ENCODE assay signal across 1 cellular context in the genomic region with DNA sequence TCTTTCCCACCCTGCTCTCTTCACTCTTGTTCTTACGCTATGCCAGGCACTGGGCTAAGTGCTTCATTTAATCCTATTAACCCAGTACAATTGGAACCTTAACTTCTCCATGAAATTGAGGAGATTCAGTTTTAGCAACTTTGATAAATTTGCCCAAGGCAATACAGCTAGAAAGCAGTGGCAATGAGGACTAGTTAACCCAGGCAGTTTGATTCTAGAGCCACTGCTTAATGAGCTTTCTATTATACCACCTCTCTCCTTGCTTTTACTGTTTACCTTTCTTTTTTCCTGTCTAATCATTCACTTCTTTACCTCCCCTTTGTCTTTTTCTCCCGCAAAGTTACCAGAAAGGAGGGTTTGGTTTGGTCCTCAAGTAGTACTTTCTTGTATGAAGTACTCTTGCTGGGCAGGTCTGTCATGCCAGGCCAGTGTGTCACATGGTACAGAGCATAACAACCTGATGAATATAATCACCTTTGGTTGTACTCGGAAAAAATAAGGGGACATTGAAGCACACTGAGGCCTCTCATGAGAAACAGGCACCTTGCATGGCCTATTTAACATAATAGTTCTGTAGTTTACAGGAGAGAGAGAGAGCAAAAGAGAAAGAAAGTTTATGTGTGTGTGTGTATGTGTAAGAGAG.
TF ChIP-seq lines count a peak whose summit lies in the region.

No MANE protein-coding gene starts in this region.

TF ChIP-seq in HepG2, 621 proteins besides CTCF, POLR2A, EP300 and RAD21 (continued from another document):
- TF ChIP-seq, protein P1, sequence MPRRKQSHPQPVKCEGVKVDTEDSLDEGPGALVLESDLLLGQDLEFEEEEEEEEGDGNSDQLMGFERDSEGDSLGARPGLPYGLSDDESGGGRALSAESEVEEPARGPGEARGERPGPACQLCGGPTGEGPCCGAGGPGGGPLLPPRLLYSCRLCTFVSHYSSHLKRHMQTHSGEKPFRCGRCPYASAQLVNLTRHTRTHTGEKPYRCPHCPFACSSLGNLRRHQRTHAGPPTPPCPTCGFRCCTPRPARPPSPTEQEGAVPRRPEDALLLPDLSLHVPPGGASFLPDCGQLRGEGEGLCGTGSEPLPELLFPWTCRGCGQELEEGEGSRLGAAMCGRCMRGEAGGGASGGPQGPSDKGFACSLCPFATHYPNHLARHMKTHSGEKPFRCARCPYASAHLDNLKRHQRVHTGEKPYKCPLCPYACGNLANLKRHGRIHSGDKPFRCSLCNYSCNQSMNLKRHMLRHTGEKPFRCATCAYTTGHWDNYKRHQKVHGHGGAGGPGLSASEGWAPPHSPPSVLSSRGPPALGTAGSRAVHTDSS (CRISPR knock-in tag; conservative IDR thresholded peaks at IDR 0.05): no peak
- no peak for TF ChIP-seq ZNF121 (CRISPR knock-in tag; IDR thresholded peaks at IDR 0.05)
- TF ChIP-seq ZNF780A (CRISPR knock-in tag; IDR thresholded peaks at IDR 0.05): no peak
- no peak for TF ChIP-seq REL (CRISPR knock-in tag; conservative IDR thresholded peaks at IDR 0.05)
- TF ChIP-seq RNF2 (conservative IDR thresholded peaks at IDR 0.05; ENCODE audit: low read depth): no peak
- TF ChIP-seq, protein P2, sequence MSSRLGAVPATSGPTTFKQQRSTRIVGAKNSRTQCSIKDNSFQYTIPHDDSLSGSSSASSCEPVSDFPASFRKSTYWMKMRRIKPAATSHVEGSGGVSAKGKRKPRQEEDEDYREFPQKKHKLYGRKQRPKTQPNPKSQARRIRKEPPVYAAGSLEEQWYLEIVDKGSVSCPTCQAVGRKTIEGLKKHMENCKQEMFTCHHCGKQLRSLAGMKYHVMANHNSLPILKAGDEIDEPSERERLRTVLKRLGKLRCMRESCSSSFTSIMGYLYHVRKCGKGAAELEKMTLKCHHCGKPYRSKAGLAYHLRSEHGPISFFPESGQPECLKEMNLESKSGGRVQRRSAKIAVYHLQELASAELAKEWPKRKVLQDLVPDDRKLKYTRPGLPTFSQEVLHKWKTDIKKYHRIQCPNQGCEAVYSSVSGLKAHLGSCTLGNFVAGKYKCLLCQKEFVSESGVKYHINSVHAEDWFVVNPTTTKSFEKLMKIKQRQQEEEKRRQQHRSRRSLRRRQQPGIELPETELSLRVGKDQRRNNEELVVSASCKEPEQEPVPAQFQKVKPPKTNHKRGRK (CRISPR knock-in tag; IDR thresholded peaks at IDR 0.05): no peak
- TF ChIP-seq, protein P3, sequence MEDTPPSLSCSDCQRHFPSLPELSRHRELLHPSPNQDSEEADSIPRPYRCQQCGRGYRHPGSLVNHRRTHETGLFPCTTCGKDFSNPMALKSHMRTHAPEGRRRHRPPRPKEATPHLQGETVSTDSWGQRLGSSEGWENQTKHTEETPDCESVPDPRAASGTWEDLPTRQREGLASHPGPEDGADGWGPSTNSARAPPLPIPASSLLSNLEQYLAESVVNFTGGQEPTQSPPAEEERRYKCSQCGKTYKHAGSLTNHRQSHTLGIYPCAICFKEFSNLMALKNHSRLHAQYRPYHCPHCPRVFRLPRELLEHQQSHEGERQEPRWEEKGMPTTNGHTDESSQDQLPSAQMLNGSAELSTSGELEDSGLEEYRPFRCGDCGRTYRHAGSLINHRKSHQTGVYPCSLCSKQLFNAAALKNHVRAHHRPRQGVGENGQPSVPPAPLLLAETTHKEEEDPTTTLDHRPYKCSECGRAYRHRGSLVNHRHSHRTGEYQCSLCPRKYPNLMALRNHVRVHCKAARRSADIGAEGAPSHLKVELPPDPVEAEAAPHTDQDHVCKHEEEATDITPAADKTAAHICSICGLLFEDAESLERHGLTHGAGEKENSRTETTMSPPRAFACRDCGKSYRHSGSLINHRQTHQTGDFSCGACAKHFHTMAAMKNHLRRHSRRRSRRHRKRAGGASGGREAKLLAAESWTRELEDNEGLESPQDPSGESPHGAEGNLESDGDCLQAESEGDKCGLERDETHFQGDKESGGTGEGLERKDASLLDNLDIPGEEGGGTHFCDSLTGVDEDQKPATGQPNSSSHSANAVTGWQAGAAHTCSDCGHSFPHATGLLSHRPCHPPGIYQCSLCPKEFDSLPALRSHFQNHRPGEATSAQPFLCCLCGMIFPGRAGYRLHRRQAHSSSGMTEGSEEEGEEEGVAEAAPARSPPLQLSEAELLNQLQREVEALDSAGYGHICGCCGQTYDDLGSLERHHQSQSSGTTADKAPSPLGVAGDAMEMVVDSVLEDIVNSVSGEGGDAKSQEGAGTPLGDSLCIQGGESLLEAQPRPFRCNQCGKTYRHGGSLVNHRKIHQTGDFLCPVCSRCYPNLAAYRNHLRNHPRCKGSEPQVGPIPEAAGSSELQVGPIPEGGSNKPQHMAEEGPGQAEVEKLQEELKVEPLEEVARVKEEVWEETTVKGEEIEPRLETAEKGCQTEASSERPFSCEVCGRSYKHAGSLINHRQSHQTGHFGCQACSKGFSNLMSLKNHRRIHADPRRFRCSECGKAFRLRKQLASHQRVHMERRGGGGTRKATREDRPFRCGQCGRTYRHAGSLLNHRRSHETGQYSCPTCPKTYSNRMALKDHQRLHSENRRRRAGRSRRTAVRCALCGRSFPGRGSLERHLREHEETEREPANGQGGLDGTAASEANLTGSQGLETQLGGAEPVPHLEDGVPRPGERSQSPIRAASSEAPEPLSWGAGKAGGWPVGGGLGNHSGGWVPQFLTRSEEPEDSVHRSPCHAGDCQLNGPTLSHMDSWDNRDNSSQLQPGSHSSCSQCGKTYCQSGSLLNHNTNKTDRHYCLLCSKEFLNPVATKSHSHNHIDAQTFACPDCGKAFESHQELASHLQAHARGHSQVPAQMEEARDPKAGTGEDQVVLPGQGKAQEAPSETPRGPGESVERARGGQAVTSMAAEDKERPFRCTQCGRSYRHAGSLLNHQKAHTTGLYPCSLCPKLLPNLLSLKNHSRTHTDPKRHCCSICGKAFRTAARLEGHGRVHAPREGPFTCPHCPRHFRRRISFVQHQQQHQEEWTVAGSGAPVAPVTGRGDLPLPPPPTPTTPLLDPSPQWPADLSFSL (CRISPR knock-in tag; IDR thresholded peaks at IDR 0.05): no peak
- TF ChIP-seq AHR (CRISPR knock-in tag; IDR thresholded peaks at IDR 0.05): no peak
- TF ChIP-seq, protein P4, sequence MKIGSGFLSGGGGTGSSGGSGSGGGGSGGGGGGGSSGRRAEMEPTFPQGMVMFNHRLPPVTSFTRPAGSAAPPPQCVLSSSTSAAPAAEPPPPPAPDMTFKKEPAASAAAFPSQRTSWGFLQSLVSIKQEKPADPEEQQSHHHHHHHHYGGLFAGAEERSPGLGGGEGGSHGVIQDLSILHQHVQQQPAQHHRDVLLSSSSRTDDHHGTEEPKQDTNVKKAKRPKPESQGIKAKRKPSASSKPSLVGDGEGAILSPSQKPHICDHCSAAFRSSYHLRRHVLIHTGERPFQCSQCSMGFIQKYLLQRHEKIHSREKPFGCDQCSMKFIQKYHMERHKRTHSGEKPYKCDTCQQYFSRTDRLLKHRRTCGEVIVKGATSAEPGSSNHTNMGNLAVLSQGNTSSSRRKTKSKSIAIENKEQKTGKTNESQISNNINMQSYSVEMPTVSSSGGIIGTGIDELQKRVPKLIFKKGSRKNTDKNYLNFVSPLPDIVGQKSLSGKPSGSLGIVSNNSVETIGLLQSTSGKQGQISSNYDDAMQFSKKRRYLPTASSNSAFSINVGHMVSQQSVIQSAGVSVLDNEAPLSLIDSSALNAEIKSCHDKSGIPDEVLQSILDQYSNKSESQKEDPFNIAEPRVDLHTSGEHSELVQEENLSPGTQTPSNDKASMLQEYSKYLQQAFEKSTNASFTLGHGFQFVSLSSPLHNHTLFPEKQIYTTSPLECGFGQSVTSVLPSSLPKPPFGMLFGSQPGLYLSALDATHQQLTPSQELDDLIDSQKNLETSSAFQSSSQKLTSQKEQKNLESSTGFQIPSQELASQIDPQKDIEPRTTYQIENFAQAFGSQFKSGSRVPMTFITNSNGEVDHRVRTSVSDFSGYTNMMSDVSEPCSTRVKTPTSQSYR (CRISPR knock-in tag; IDR thresholded peaks at IDR 0.05; ENCODE audit: borderline replicate concordance): no peak
- no peak for TF ChIP-seq ZBTB20 (CRISPR knock-in tag; IDR thresholded peaks at IDR 0.05; ENCODE audit: borderline replicate concordance, low read depth)
- TF ChIP-seq, protein P5, sequence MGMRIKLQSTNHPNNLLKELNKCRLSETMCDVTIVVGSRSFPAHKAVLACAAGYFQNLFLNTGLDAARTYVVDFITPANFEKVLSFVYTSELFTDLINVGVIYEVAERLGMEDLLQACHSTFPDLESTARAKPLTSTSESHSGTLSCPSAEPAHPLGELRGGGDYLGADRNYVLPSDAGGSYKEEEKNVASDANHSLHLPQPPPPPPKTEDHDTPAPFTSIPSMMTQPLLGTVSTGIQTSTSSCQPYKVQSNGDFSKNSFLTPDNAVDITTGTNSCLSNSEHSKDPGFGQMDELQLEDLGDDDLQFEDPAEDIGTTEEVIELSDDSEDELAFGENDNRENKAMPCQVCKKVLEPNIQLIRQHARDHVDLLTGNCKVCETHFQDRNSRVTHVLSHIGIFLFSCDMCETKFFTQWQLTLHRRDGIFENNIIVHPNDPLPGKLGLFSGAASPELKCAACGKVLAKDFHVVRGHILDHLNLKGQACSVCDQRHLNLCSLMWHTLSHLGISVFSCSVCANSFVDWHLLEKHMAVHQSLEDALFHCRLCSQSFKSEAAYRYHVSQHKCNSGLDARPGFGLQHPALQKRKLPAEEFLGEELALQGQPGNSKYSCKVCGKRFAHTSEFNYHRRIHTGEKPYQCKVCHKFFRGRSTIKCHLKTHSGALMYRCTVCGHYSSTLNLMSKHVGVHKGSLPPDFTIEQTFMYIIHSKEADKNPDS (CRISPR knock-in tag; IDR thresholded peaks at IDR 0.05): no peak
- TF ChIP-seq HNF4G (IDR thresholded peaks at IDR 0.05; ENCODE audit: borderline replicate concordance, low read depth, low read length): no peak
- no peak for TF ChIP-seq HNF4G (CRISPR knock-in tag; IDR thresholded peaks at IDR 0.05; ENCODE audit: borderline replicate concordance, low read depth)
